Comparison of ENCODE assay signal across 8 cellular contexts in the genomic region with DNA sequence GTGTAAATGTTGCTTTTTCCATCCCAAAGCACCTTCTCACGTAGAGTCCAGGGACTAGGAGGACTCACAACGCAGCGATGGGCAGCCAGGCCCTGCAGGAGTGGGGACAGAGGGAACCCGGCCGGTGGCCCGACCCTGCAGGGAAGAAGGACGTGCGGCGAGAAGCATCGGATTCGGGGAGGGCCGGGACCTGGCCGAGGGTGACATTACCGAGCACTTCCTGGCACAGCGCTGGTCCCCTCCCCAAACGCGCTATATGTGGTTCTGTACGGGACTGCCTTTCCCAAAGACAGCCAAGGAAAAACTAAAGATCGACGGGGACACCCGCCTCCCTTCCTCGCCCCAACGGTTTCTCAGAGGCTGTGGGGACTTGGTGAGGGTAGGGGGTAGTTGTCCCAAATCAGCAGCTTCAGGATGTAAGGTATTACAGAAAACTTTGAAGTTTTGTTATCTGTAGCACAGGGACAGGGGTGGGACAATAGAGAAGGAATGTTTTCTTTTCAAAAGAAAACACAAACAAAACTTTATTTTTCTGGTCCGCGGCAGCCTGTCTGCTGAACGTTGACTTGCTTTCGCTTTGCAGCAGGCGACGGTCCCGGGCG. TPM values are rescaled to one million over a fixed set of nuclear protein-coding genes. Genes with fewer than 3 reads are reported as not detected.
A peak's percentile ranks its signal among the peaks of the same experiment; 100 is the strongest.
DNase-seq lines count a peak whose midpoint lies in the region; ATAC-seq and TF ChIP-seq lines count a peak whose summit lies in the region.

No MANE protein-coding gene starts in this region.

- peaks cover 4% of the 10 kb centered on the region; the same call in 1 of the 2 replicates for H3K36me3 ChIP-seq in BLaER1
- H3K36me3 ChIP-seq in muscle layer of colon (ENCODE audit: insufficient read depth, low read length) = no peaks in the 10 kb centered on the region
- no peaks in the 10 kb centered on the region for H3K36me3 ChIP-seq in uterus

- H3K4me2 ChIP-seq in BLaER1 = peak overlapping the region; percentile 96

- TF ChIP-seq CTCF in uterus (IDR thresholded peaks at IDR 0.05) = no peak

- H3K4me1 ChIP-seq in BLaER1 = peaks cover 30% of the 10 kb centered on the region
- H3K4me1 ChIP-seq in muscle layer of colon (ENCODE audit: insufficient read depth, low read length) = peaks cover 9% of the 10 kb centered on the region
- H3K4me1 ChIP-seq in uterus = peaks cover 0 to 8% of the 10 kb centered on the region in 2 donors

- peak overlapping the region; percentile 99 for H3K9ac ChIP-seq in BLaER1
- H3K9ac ChIP-seq in muscle layer of colon (ENCODE audit: low read length) = peak overlapping the region; percentile 50

- no peaks in the 10 kb centered on the region for H3K9me3 ChIP-seq in BLaER1
- no peaks in the 10 kb centered on the region for H3K9me3 ChIP-seq in muscle layer of colon (ENCODE audit: low read length)
- no peaks in the 10 kb centered on the region for H3K9me3 ChIP-seq in uterus

- H3K4me3 ChIP-seq in BLaER1 = peak overlapping the region; percentile 99
- peak overlapping the region; percentile 83 to 90 for H3K4me3 ChIP-seq in muscle layer of colon (ENCODE audit: low read depth in 1 of 2, low read length in 2 of 2)
- peak overlapping the region; percentile 65 to 74 for H3K4me3 ChIP-seq in uterus

- DNase-seq in HuH-7 (ENCODE audit: low spot score) = peak; percentile 32
- DNase-seq in activated CD8-positive, alpha-beta memory T cell treated with anti-CD3 and anti-CD28 coated beads for 48 hours (ENCODE audit: low read depth in 2 of 3, low spot score in 2 of 3) = peak in 2 of 3 experiments; percentile 12 to 18
- no peak for DNase-seq in epithelial cell of prostate (ENCODE audit: low read depth, low spot score)
- peak; percentile 16 to 18 for DNase-seq in uterus
- no peak for DNase-seq in NCI-H1105 (lab: John Stamatoyannopoulos, UW)

- H3K27ac ChIP-seq in BLaER1 (peak overlapping the region; percentile 99), epithelial cell of prostate (peak overlapping the region; percentile 86), muscle layer of colon (ENCODE audit: low read depth, low read length) (peak overlapping the region; percentile 68), uterus (peak overlapping the region; percentile 92)

- intact Hi-C loops in uterus (cut with DNase I; ENCODE audit: low total_unique reads) = no loop called here

- H3K27me3 ChIP-seq in BLaER1 = no peaks in the 10 kb centered on the region
- no peaks in the 10 kb centered on the region for H3K27me3 ChIP-seq in muscle layer of colon (ENCODE audit: control insufficient read depth in 1 of 2, insufficient read depth in 2 of 2, low read length in 2 of 2)
- no peaks in the 10 kb centered on the region for H3K27me3 ChIP-seq in uterus

- ATAC-seq in HG03469 (IDR thresholded peaks at IDR 0.05; ENCODE audit: unreplicated experiment) = no peak

- TF ChIP-seq POLR2A in uterus (IDR thresholded peaks at IDR 0.05) = no peak

- peaks cover 4% of the 10 kb centered on the region; the same call in 1 of the 2 replicates for H4K20me1 ChIP-seq in BLaER1

RNA-seq across cellular contexts. Expression of a gene that starts 0.9 kb away (rescaled TPM):
- 10 to 100 TPM in 3 of 4 donors, 1 to 10 TPM in 1; 9.0 to 95.3 (median 20.0) TPM for total RNA-seq in uterus

Comparison
In these comparisons a context has a peak if more than half of its experiments do, and no peak if none do; other contexts are left out.
1. DNase-seq: peak in HuH-7 (single experiment), activated CD8-positive, alpha-beta memory T cell treated with anti-CD3 and anti-CD28 coated beads for 48 hours (2 of 3) and uterus (2 of 2); none in epithelial cell of prostate (single experiment) and NCI-H1105 (single experiment).
2. Peak in every context shown above with its lines, with median percentiles within 50 percentile points of each other: H3K27ac ChIP-seq and H3K4me3 ChIP-seq.